ENCODE assay signal across 27 cellular contexts in the genomic region with DNA sequence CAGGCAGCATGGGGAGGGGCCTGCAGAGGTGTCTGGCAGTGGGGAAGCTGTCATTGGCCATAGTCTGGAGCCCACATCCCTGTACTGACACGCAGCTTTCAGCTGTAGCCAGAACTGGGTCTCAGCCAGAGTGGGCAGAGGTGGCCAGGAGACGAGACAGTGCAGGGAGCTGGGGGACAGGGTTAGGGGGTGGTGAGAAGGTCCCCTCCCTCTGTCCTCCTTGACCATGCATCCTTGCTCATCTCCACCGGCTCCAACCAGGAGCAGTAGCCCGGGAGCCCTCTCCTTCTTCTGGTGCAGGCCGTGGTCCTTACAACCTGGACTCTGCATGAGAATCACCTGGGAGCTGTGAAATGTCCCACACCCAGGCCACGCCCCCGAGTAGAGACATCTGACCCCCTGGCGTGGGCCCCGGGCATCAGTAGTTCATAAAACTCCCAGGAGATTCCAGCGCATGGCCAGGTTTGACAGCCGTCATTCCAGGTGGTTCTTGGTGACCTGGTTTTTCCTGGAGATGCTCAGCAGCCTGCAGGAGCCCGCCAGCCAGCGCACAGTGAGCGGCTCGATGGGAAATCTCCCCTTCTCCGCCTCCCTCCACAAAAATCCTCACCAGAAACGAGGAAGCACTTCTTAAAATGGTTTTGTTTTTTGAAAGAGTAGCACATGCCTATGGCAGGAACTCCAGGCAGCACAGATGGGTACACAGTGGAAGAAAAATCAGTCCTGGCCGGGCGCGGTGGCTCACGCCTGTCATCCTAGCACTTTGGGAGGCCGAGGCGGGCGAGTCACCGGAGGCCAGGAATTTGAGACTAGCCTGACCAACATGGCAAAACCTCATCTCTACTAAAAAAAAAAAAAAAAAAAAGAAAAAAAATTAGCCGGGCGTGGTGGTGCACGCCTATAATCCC.
"Had no signal": no experiment of that assay in that cellular context is flagged by ENCODE, and none has a peak within 500 bp of the region (broad histone marks: within the 10 kb centered on the region; RNA-seq: fewer than 3 reads in every experiment).

No MANE protein-coding gene starts in this region.

- H3K4me3 Mint-ChIP-seq: activated CD4-positive, alpha-beta memory T cell treated with anti-CD3 and anti-CD28 coated beads, Interleukin-2, amount 10 ng/mL, durations not matched to agents 7 days and 5 days; activated CD4-positive, alpha-beta T cell treated with anti-CD3 and anti-CD28 coated beads, Interleukin-2, amount 10 ng/mL, durations not matched to agents 7 days and 5 days; immature natural killer cell; memory B cell; naive thymus-derived CD4-positive, alpha-beta T cell; neural progenitor cell; T-helper 17 cell had no signal

- H3K27ac Mint-ChIP-seq: activated CD4-positive, alpha-beta memory T cell treated with anti-CD3 and anti-CD28 coated beads, Interleukin-2, amount 10 ng/mL, durations not matched to agents 7 days and 5 days; activated CD4-positive, alpha-beta T cell treated with anti-CD3 and anti-CD28 coated beads, Interleukin-2, amount 10 ng/mL, durations not matched to agents 7 days and 5 days; activated T-helper 2 cell treated with anti-CD3 and anti-CD28 coated beads, Interferon-gamma antibody, Interleukin-2, Interleukin-4, amounts not matched to agents 10 μg/mL and 5 μg/mL and 100 μg/mL, durations not matched to agents 14 hours and 24 hours and 36 hours; immature natural killer cell; memory B cell; progenitor cell of endocrine pancreas; T-helper 17 cell had no signal

- H3K9me3 ChIP-seq: right lobe of liver, stomach, tibial artery had no signal

- H3K4me1 ChIP-seq: right lobe of liver, stomach, tibial artery had no signal

- H3K27ac ChIP-seq: coronary artery, dorsolateral prefrontal cortex, neural progenitor cell, right lobe of liver, stomach, tibial artery had no signal

- H3K27me3 Mint-ChIP-seq: activated CD4-positive, alpha-beta memory T cell treated with anti-CD3 and anti-CD28 coated beads, Interleukin-2, amount 10 ng/mL, durations not matched to agents 7 days and 5 days; activated CD4-positive, alpha-beta T cell treated with anti-CD3 and anti-CD28 coated beads, Interleukin-2, amount 10 ng/mL, durations not matched to agents 7 days and 5 days; memory B cell; naive thymus-derived CD4-positive, alpha-beta T cell; progenitor cell of endocrine pancreas; T-helper 17 cell had no signal

- H3K4me1 Mint-ChIP-seq: activated CD4-positive, alpha-beta memory T cell treated with anti-CD3 and anti-CD28 coated beads, Interleukin-2, amount 10 ng/mL, durations not matched to agents 7 days and 5 days; activated CD4-positive, alpha-beta T cell treated with anti-CD3 and anti-CD28 coated beads, Interleukin-2, amount 10 ng/mL, durations not matched to agents 7 days and 5 days; immature natural killer cell; T-helper 17 cell had no signal

- H3K36me3 Mint-ChIP-seq: activated naive CD4-positive, alpha-beta T cell treated with anti-CD3 and anti-CD28 coated beads, Interleukin-2, amount 50 U/mL, for 72 hours had no signal

- ATAC-seq: naive thymus-derived CD4-positive, alpha-beta T cell; T-helper 17 cell had no signal

- H3K27me3 ChIP-seq: dorsolateral prefrontal cortex, neural progenitor cell, right lobe of liver, stomach, tibial artery had no signal

- DNase-seq: activated CD4-positive, alpha-beta memory T cell treated with anti-CD3 and anti-CD28 coated beads, Interleukin-2, amount 10 ng/mL, durations not matched to agents 7 days and 5 days; activated CD4-positive, alpha-beta T cell treated with anti-CD3 and anti-CD28 coated beads for 1 hour; activated CD4-positive, alpha-beta T cell treated with anti-CD3 and anti-CD28 coated beads, Interleukin-2, amount 10 ng/mL, durations not matched to agents 7 days and 5 days; activated CD8-positive, alpha-beta memory T cell treated with anti-CD3 and anti-CD28 coated beads, Interleukin-2, amount 50 U/mL, for 48 hours; activated naive CD4-positive, alpha-beta T cell; activated T-cell treated with anti-CD3 and anti-CD28 coated beads, Interleukin-2, amount 50 U/mL, for 48 hours; cerebellar nuclear complex; effector memory CD4-positive, alpha-beta T cell; hypothalamus; immature natural killer cell; midbrain; naive thymus-derived CD4-positive, alpha-beta T cell; stimulated activated CD4-positive, alpha-beta T cell treated with anti-CD3 and anti-CD28 coated beads, Interleukin-12 subunit alpha, Interleukin-12 subunit beta, amount 100 ng/mL, for 4 hours; stimulated activated CD4-positive, alpha-beta T cell treated with anti-CD3 and anti-CD28 coated beads, Interleukin-4, amount 100 ng/mL, for 1 hour; stomach; SW 1271; T-helper 17 cell; T1000 had no signal

- H3K9me3 Mint-ChIP-seq: activated CD4-positive, alpha-beta memory T cell treated with anti-CD3 and anti-CD28 coated beads, Interleukin-2, amount 10 ng/mL, durations not matched to agents 7 days and 5 days; activated CD4-positive, alpha-beta T cell treated with anti-CD3 and anti-CD28 coated beads, Interleukin-2, amount 10 ng/mL, durations not matched to agents 7 days and 5 days; activated naive CD4-positive, alpha-beta T cell treated with anti-CD3 and anti-CD28 coated beads, Interleukin-2, amount 50 U/mL, for 72 hours; activated T-helper 2 cell treated with anti-CD3 and anti-CD28 coated beads, Interferon-gamma antibody, Interleukin-2, Interleukin-4, amounts not matched to agents 10 μg/mL and 5 μg/mL and 100 μg/mL, durations not matched to agents 14 hours and 24 hours and 36 hours; immature natural killer cell; memory B cell; naive thymus-derived CD4-positive, alpha-beta T cell; neural progenitor cell had no signal

- H3K4me3 ChIP-seq: coronary artery, dorsolateral prefrontal cortex, neural progenitor cell, right lobe of liver, stomach, tibial artery had no signal

- H3K36me3 ChIP-seq: neural progenitor cell, right lobe of liver had no signal
